8 cellular contexts compared by ENCODE assay signal in genomic region chr9:31799953-31800609, GRCh38.
DNase-seq lines count a peak whose midpoint lies in the region; ATAC-seq and TF ChIP-seq lines count a peak whose summit lies in the region.

No MANE protein-coding gene starts in this region.

- ATAC-seq in left lung (peak; percentile 76), GM21619 (IDR thresholded peaks at IDR 0.05; ENCODE audit: unreplicated experiment) (no peak), HG02852 (IDR thresholded peaks at IDR 0.05; ENCODE audit: unreplicated experiment) (no peak)

- H3K9me3 ChIP-seq in left lung: no peaks in the 10 kb centered on the region

- intact Hi-C loops in left lung (cut with DNase I): loop anchor here in 1 of 2 donors (10.0 kb wide), 1 partner anchor 685 kb away; no protein-coding TSS in a partner anchor

- DNase-seq in NB4 (ENCODE audit: low read depth) (peak; percentile 57), UCSD-AML1 (lab: John Stamatoyannopoulos, UW; ENCODE audit: unreplicated experiment) (peak; percentile 3), left lung (no peak), activated gamma-delta T cell (lab: John Stamatoyannopoulos, UW) (no peak)
- DNase-seq in stimulated activated CD4-positive, alpha-beta T cell treated with anti-CD3 and anti-CD28 coated beads, Interleukin-1b, Interleukin-23, amount 100 ng/mL, for 48 hours: no peak

- no peak overlapping the region for H3K4me3 ChIP-seq in NB4 (ENCODE audit: low read depth, low read length)
- no peak overlapping the region for H3K4me3 ChIP-seq in left lung

- H3K4me1 ChIP-seq in left lung: no peaks in the 10 kb centered on the region

- H3K27ac ChIP-seq in left lung: no peak overlapping the region

- H3K36me3 ChIP-seq in left lung: no peaks in the 10 kb centered on the region

- TF ChIP-seq CTCF in GM12872 (IDR thresholded peaks at IDR 0.05; ENCODE audit: insufficient read depth, low read depth, low read length) (peak; percentile 52), NB4 (IDR thresholded peaks at IDR 0.05; ENCODE audit: low read depth, low read length) (peak; percentile 59), left lung (IDR thresholded peaks at IDR 0.05) (peak; percentile 32 to 43)

- H3K27me3 ChIP-seq in left lung: no peaks in the 10 kb centered on the region

- TF ChIP-seq POLR2A in NB4 (IDR thresholded peaks at IDR 0.05; ENCODE audit: extremely low read depth, insufficient read length): no peak

Comparison
In these comparisons a context has a peak if more than half of its experiments do, and no peak if none do; other contexts are left out.
1. DNase-seq: peak in NB4 (single experiment) and UCSD-AML1 (single experiment); none in left lung (0 of 2), stimulated activated CD4-positive, alpha-beta T cell treated with anti-CD3 and anti-CD28 coated beads, Interleukin-1b, Interleukin-23, amount 100 ng/mL, for 48 hours (single experiment) and activated gamma-delta T cell (single experiment).
2. Peak in every context shown above with its lines, with median percentiles within 50 percentile points of each other: CTCF ChIP-seq.